ENCODE assay signal across 27 cellular contexts in genomic region chr17:15448580-15448956, GRCh38. TPM values are rescaled to one million over a fixed set of nuclear protein-coding genes. Genes with fewer than 3 reads are reported as not detected.
DNase-seq lines count a peak whose midpoint lies in the region; ATAC-seq and TF ChIP-seq lines count a peak whose summit lies in the region.
"Had no signal": no experiment of that assay in that cellular context is flagged by ENCODE, and none has a peak within 500 bp of the region (broad histone marks: within the 10 kb centered on the region; RNA-seq: fewer than 3 reads in every experiment).

No MANE protein-coding gene starts in this region.

- H3K4me1 ChIP-seq in body of pancreas (peaks cover 24% of the 10 kb centered on the region), esophagus squamous epithelium (peaks cover 0 to 8% (median 0%) of the 10 kb centered on the region in 3 donors), lung (ENCODE audit: control insufficient read depth in 2 of 2, insufficient read depth in 2 of 2, low read length in 2 of 2) (peaks cover 0 to 9% of the 10 kb centered on the region in 2 donors), subcutaneous abdominal adipose tissue (ENCODE audit: control insufficient read depth in 5 of 5, insufficient read depth in 5 of 5, low read length in 5 of 5) (peaks cover 4 to 37% (median 32%) of the 10 kb centered on the region in 5 donors)
- H3K4me1 ChIP-seq: tibial artery had no signal

- H3K36me3 ChIP-seq in body of pancreas (replicated peaks in 1 of 2; ENCODE audit: insufficient read depth in 1 of 2, low read depth in 2 of 2), result no peaks in the 10 kb centered on the region
- peaks cover 0 to 19% (median 0%) of the 10 kb centered on the region in 3 donors for H3K36me3 ChIP-seq in esophagus squamous epithelium
- H3K36me3 ChIP-seq in lung (ENCODE audit: control insufficient read depth in 2 of 2, insufficient read depth in 2 of 2, low read length in 2 of 2), result no peaks in the 10 kb centered on the region
- no peaks in the 10 kb centered on the region for H3K36me3 ChIP-seq in subcutaneous abdominal adipose tissue (ENCODE audit: control insufficient read depth in 5 of 5, insufficient read depth in 5 of 5, low read length in 5 of 5)
- H3K36me3 ChIP-seq: tibial artery had no signal

- intact Hi-C loops in body of pancreas (cut with DNase I) (no loop called here), esophagus squamous epithelium (cut with DNase I) (no loop called here)
- intact Hi-C loops in activated T-helper 1 cell treated with anti-CD3 and anti-CD28 coated beads, Interleukin-12 subunit alpha, Interleukin-12 subunit beta, Interleukin-2, Interleukin-4 antibody, amounts not matched to agents 30 ng/mL and 10 ng/mL and 1 ng/mL, durations not matched to agents 14 hours and 24 hours and 36 hours (cut with micrococcal nuclease), result no loop called here

- no peaks in the 10 kb centered on the region for H3K27me3 Mint-ChIP-seq in activated T-helper 1 cell treated with anti-CD3 and anti-CD28 coated beads, Interleukin-12 subunit alpha, Interleukin-12 subunit beta, Interleukin-2, Interleukin-4 antibody, amounts not matched to agents 30 ng/mL and 10 ng/mL and 1 ng/mL, durations not matched to agents 14 hours and 24 hours and 36 hours (ENCODE audit: insufficient read depth)
- H3K27me3 Mint-ChIP-seq: activated naive CD4-positive, alpha-beta T cell treated with anti-CD3 and anti-CD28 coated beads, Interleukin-2, amount 50 U/mL, for 24 hours; activated T-helper 17 cell treated with anti-CD3 and anti-CD28 coated beads, Interleukin-2, amount 50 U/mL, for 72 hours; CD4-positive, CD25-positive, alpha-beta regulatory T cell had no signal

- ATAC-seq in body of pancreas, result no peak
- ATAC-seq in lung (ENCODE audit: insufficient read depth, low FRiP score), result no peak
- ATAC-seq: activated T-helper 17 cell treated with anti-CD3 and anti-CD28 coated beads, Interleukin-2, amount 50 U/mL, for 72 hours; K562; WTC11 had no signal

- H3K4me3 ChIP-seq in body of pancreas (no peak overlapping the region), esophagus squamous epithelium (no peak overlapping the region), lung (no peak overlapping the region), subcutaneous abdominal adipose tissue (ENCODE audit: low read depth in 1 of 5, low read length in 5 of 5) (no peak overlapping the region)
- H3K4me3 ChIP-seq: K562, tibial artery had no signal

- TF ChIP-seq CTCF in body of pancreas (IDR thresholded peaks at IDR 0.05), result no peak
- TF ChIP-seq CTCF in esophagus squamous epithelium (IDR thresholded peaks at IDR 0.05), result no peak
- no peak for TF ChIP-seq CTCF in lung (IDR thresholded peaks at IDR 0.05; ENCODE audit: control extremely low read depth, extremely low read depth)

- H3K4me3 Mint-ChIP-seq in activated T-helper 1 cell treated with anti-CD3 and anti-CD28 coated beads, Interleukin-12 subunit alpha, Interleukin-12 subunit beta, Interleukin-2, Interleukin-4 antibody, amounts not matched to agents 30 ng/mL and 10 ng/mL and 1 ng/mL, durations not matched to agents 14 hours and 24 hours and 36 hours, result no peak overlapping the region
- H3K4me3 Mint-ChIP-seq: activated naive CD4-positive, alpha-beta T cell treated with anti-CD3 and anti-CD28 coated beads, Interleukin-2, amount 50 U/mL, for 24 hours; activated T-helper 17 cell treated with anti-CD3 and anti-CD28 coated beads, Interleukin-2, amount 50 U/mL, for 72 hours; CD4-positive, CD25-positive, alpha-beta regulatory T cell; immature natural killer cell; T-helper 2 cell treated with Interferon-gamma antibody and Interleukin-4, amounts not matched to agents 5 μg/mL and 100 μg/mL, for 36 hours; WTC11 had no signal

- WGBS in body of pancreas, 2 donors, result 83 to 89% methylated on average over 7 of the region's 7 CpGs
- 87 to 97% methylated on average over 5 to 7 of the region's 7 CpGs for WGBS in esophagus squamous epithelium, 2 donors
- WGBS in lung, 2 donors, result 93 to 94% methylated on average over 7 of the region's 7 CpGs

- TF ChIP-seq POLR2A in body of pancreas (IDR thresholded peaks at IDR 0.05) (no peak), esophagus squamous epithelium (IDR thresholded peaks at IDR 0.05) (no peak)

- H3K36me3 Mint-ChIP-seq in activated T-helper 1 cell treated with anti-CD3 and anti-CD28 coated beads, Interleukin-12 subunit alpha, Interleukin-12 subunit beta, Interleukin-2, Interleukin-4 antibody, amounts not matched to agents 30 ng/mL and 10 ng/mL and 1 ng/mL, durations not matched to agents 14 hours and 24 hours and 36 hours (ENCODE audit: low read depth), result no peaks in the 10 kb centered on the region
- H3K36me3 Mint-ChIP-seq: WTC11 had no signal

- H3K27me3 ChIP-seq in body of pancreas, result no peaks in the 10 kb centered on the region
- no peaks in the 10 kb centered on the region for H3K27me3 ChIP-seq in esophagus squamous epithelium
- H3K27me3 ChIP-seq in lung (ENCODE audit: control insufficient read depth, insufficient read depth), result no peaks in the 10 kb centered on the region
- no peaks in the 10 kb centered on the region for H3K27me3 ChIP-seq in subcutaneous abdominal adipose tissue (ENCODE audit: control insufficient read depth in 5 of 5, insufficient read depth in 4 of 5, low read length in 5 of 5)
- H3K27me3 ChIP-seq: tibial artery had no signal

- no peak overlapping the region for H3K27ac Mint-ChIP-seq in activated T-helper 1 cell treated with anti-CD3 and anti-CD28 coated beads, Interleukin-12 subunit alpha, Interleukin-12 subunit beta, Interleukin-2, Interleukin-4 antibody, amounts not matched to agents 30 ng/mL and 10 ng/mL and 1 ng/mL, durations not matched to agents 14 hours and 24 hours and 36 hours
- H3K27ac Mint-ChIP-seq: activated naive CD4-positive, alpha-beta T cell treated with anti-CD3 and anti-CD28 coated beads, Interleukin-2, amount 50 U/mL, for 24 hours; activated T-helper 17 cell treated with anti-CD3 and anti-CD28 coated beads, Interleukin-2, amount 50 U/mL, for 72 hours; immature natural killer cell; T-helper 2 cell treated with Interferon-gamma antibody and Interleukin-4, amounts not matched to agents 5 μg/mL and 100 μg/mL, for 36 hours; WTC11 had no signal

- H3K9ac ChIP-seq in subcutaneous abdominal adipose tissue (ENCODE audit: low read length in 5 of 5), result peak overlapping the region in 1 of 5 donors; percentile 19

- H3K4me1 Mint-ChIP-seq in activated T-helper 1 cell treated with anti-CD3 and anti-CD28 coated beads, Interleukin-12 subunit alpha, Interleukin-12 subunit beta, Interleukin-2, Interleukin-4 antibody, amounts not matched to agents 30 ng/mL and 10 ng/mL and 1 ng/mL, durations not matched to agents 14 hours and 24 hours and 36 hours (ENCODE audit: low read depth), result peaks cover 9% of the 10 kb centered on the region

- no peaks in the 10 kb centered on the region for H3K9me3 ChIP-seq in body of pancreas
- H3K9me3 ChIP-seq in esophagus squamous epithelium, result no peaks in the 10 kb centered on the region
- no peaks in the 10 kb centered on the region for H3K9me3 ChIP-seq in lung (ENCODE audit: control insufficient read depth in 2 of 2, insufficient read depth in 1 of 2, low read length in 1 of 2)
- H3K9me3 ChIP-seq in subcutaneous abdominal adipose tissue (ENCODE audit: control insufficient read depth in 5 of 5, low read length in 5 of 5), result no peaks in the 10 kb centered on the region
- H3K9me3 ChIP-seq: tibial artery had no signal

- H3K27ac ChIP-seq in body of pancreas (peak overlapping the region; percentile 53 to 76 (median 73)), esophagus squamous epithelium (peak overlapping the region in 3 of 4 donors; percentile 46 to 66 (median 47)), lung (ENCODE audit: low read depth in 1 of 2, low read length in 1 of 2) (peak overlapping the region; percentile 71 to 80), subcutaneous abdominal adipose tissue (ENCODE audit: low read depth, low read length) (peak overlapping the region; percentile 54)
- H3K27ac ChIP-seq: tibial artery had no signal

- no peak for DNase-seq in body of pancreas
- no peak for DNase-seq in esophagus squamous epithelium (lab: John Stamatoyannopoulos, UW)
- DNase-seq in lung (ENCODE audit: low spot score), result no peak
- DNase-seq in AML-193 (lab: John Stamatoyannopoulos, UW), result no peak
- no peak for DNase-seq in NCI-H510A (lab: John Stamatoyannopoulos, UW)
- no peak for DNase-seq in activated T-helper 1 cell treated with anti-CD3 and anti-CD28 coated beads, Interleukin-12 subunit alpha, Interleukin-12 subunit beta, Interleukin-2, Interleukin-4 antibody, amounts not matched to agents 30 ng/mL and 10 ng/mL and 1 ng/mL, durations not matched to agents 14 hours and 24 hours and 36 hours (ENCODE audit: low spot score)
- DNase-seq in NCI-H1048 (lab: John Stamatoyannopoulos, UW), result no peak
- DNase-seq: activated CD4-positive, alpha-beta T cell treated with anti-CD3 and anti-CD28 coated beads, Interleukin-2, amount 50 U/mL, for 4 hours; activated CD8-positive, alpha-beta memory T cell treated with anti-CD3 and anti-CD28 coated beads, Interleukin-2, amount 50 U/mL, for 4 hours; aorta; CD4-positive, CD25-positive, alpha-beta regulatory T cell; cerebellar nuclear complex; EL; hippocampal formation; immature natural killer cell; NCI-H1417 treated with DMSO at 0.1 percent for 48 hours; NCI-H446; retina; stimulated activated CD4-positive, alpha-beta T cell treated with anti-CD3 and anti-CD28 coated beads, Interleukin-4, amount 100 ng/mL, for 24 hours; stimulated activated naive CD4-positive, alpha-beta T cell had no signal

- no peaks in the 10 kb centered on the region for H3K9me3 Mint-ChIP-seq in activated T-helper 1 cell treated with anti-CD3 and anti-CD28 coated beads, Interleukin-12 subunit alpha, Interleukin-12 subunit beta, Interleukin-2, Interleukin-4 antibody, amounts not matched to agents 30 ng/mL and 10 ng/mL and 1 ng/mL, durations not matched to agents 14 hours and 24 hours and 36 hours
- H3K9me3 Mint-ChIP-seq: activated naive CD4-positive, alpha-beta T cell treated with anti-CD3 and anti-CD28 coated beads, Interleukin-2, amount 50 U/mL, for 24 hours; activated T-helper 17 cell treated with anti-CD3 and anti-CD28 coated beads, Interleukin-2, amount 50 U/mL, for 72 hours; CD4-positive, CD25-positive, alpha-beta regulatory T cell; immature natural killer cell; T-helper 2 cell treated with Interferon-gamma antibody and Interleukin-4, amounts not matched to agents 5 μg/mL and 100 μg/mL, for 36 hours; WTC11 had no signal

RNA-seq across cellular contexts. Expression of gene CDRT4, which starts 18.9 kb away (rescaled TPM):
- total RNA-seq in body of pancreas (10 to 100 TPM in 1 of 2 donors, 1 to 10 TPM in 1; 2.3 to 48.1 TPM), esophagus squamous epithelium (1 to 10 TPM; 3.2 to 7.6 (median 3.8) TPM), lung (1 to 10 TPM; 8.6 to 8.7 TPM)
- polyA plus RNA-seq in lung, result 1 to 10 TPM in 1 of 2 donors, under 1 TPM in 1; 0.48 to 8.7 TPM
- total RNA-seq in activated T-helper 1 cell treated with anti-CD3 and anti-CD28 coated beads, Interleukin-12 subunit alpha, Interleukin-12 subunit beta, Interleukin-2, Interleukin-4 antibody, amounts not matched to agents 30 ng/mL and 10 ng/mL and 1 ng/mL, durations not matched to agents 14 hours and 24 hours and 36 hours, result 2.1 and 2.4 TPM in 2 replicates
